Comparison of ENCODE assay signal across 17 cellular contexts in genomic region chr22:25127274-25127673, GRCh38.
DNase-seq lines count a peak whose midpoint lies in the region; ATAC-seq, FAIRE-seq and TF ChIP-seq lines count a peak whose summit lies in the region.
"Had no signal": no experiment of that assay in that cellular context is flagged by ENCODE, and none has a peak within 500 bp of the region (broad histone marks: within the 10 kb centered on the region; RNA-seq: fewer than 3 reads in every experiment).

No MANE protein-coding gene starts in this region.

- H4K91ac ChIP-seq in trophoblast cell (ENCODE audit: low read depth, low read length), result no peak overlapping the region

- H2AK5ac ChIP-seq in trophoblast cell (ENCODE audit: low read length), result no peak overlapping the region

- no peak overlapping the region for H3K27ac ChIP-seq in K562 (ENCODE audit: extremely low read depth, low read depth, low read length)
- H3K27ac ChIP-seq in trophoblast cell (ENCODE audit: low read depth, low read length), result no peak overlapping the region
- H3K27ac ChIP-seq in CD4-positive, alpha-beta T cell (ENCODE audit: low read depth, low read length), result no peak overlapping the region
- H3K27ac ChIP-seq: GM23248 had no signal

- no peak overlapping the region for H2BK5ac ChIP-seq in trophoblast cell (ENCODE audit: low read depth, low read length, poor library complexity)

- H3K4me1 ChIP-seq in K562 (replicated peaks in 1 of 2; ENCODE audit: control insufficient read depth in 2 of 2, insufficient read depth in 2 of 2, low read length in 2 of 2), result no peaks in the 10 kb centered on the region
- H3K4me1 ChIP-seq in trophoblast cell (ENCODE audit: control insufficient read depth in 1 of 2, insufficient read depth in 2 of 2, low read length in 2 of 2), result peaks cover 3 to 9% of the 10 kb centered on the region in 2 experiments
- H3K4me1 ChIP-seq: BE2C had no signal

- H2BK12ac ChIP-seq in trophoblast cell (ENCODE audit: low read length), result no peak overlapping the region

- no peak overlapping the region for H3K14ac ChIP-seq in trophoblast cell (ENCODE audit: low read length)

- intact Hi-C loops in K562 (cut with micrococcal nuclease), result no loop called here
- intact Hi-C loops in CD4-positive, alpha-beta T cell (cut with DNase I, micrococcal nuclease), result no loop called here

- WGBS in K562 (ENCODE audit: insufficient coverage, low coverage, missing lambda C conversion rate), result 0% methylated on average over 4 of the region's 5 CpGs
- no CpG with 5 or more reads among the region's 5 CpGs for WGBS in trophoblast cell (ENCODE audit: extremely low coverage, insufficient coverage, insufficient read length)

- TF ChIP-seq CTCF in K562 (IDR thresholded peaks at IDR 0.05 in 2 of 3, conservative IDR thresholded peaks at IDR 0.05 in 1 of 3; ENCODE audit: insufficient read depth in 2 of 3, low read depth in 1 of 3, low read length in 3 of 3), result no peak
- TF ChIP-seq CTCF in type B pancreatic cell (conservative IDR thresholded peaks at IDR 0.05), result no peak
- no peak for TF ChIP-seq CTCF in CD4-positive, alpha-beta T cell (IDR thresholded peaks at IDR 0.05)

- H3K9me3 ChIP-seq in K562 (replicated peaks; ENCODE audit: control insufficient read depth, insufficient read depth, low read depth, low read length), result no peaks in the 10 kb centered on the region
- no peaks in the 10 kb centered on the region for H3K9me3 ChIP-seq in trophoblast cell (ENCODE audit: insufficient read depth, low read depth, low read length)
- H3K9me3 ChIP-seq in CD4-positive, alpha-beta T cell (ENCODE audit: control insufficient read depth, low read length), result no peaks in the 10 kb centered on the region
- H3K9me3 ChIP-seq: BE2C, HAP-1 had no signal

- H3K27me3 Mint-ChIP-seq in type B pancreatic cell, result no peaks in the 10 kb centered on the region
- H3K27me3 Mint-ChIP-seq in CD4-positive, alpha-beta T cell, result no peaks in the 10 kb centered on the region
- H3K27me3 Mint-ChIP-seq: CD4-positive, CD25-positive, alpha-beta regulatory T cell had no signal

- H3K18ac ChIP-seq in trophoblast cell (ENCODE audit: low read length), result peak overlapping the region; percentile 14

- TF ChIP-seq POLR2A in K562 (conservative IDR thresholded peaks at IDR 0.05), result no peak

- in situ Hi-C loops in K562 (cut with MboI), result no loop called here

- no peak overlapping the region for H3K9ac ChIP-seq in K562 (ENCODE audit: insufficient read depth in 1 of 2, low read depth in 2 of 2, low read length in 2 of 2)
- no peak overlapping the region for H3K9ac ChIP-seq in trophoblast cell (ENCODE audit: low read length)
- H3K9ac ChIP-seq: GM23248 had no signal

- DNase-seq in K562 (ENCODE audit: extremely low read depth in 1 of 4, low spot score in 3 of 4) (no peak), islet precursor cell (peak; percentile 60), trophoblast cell (no peak), type B pancreatic cell (ENCODE audit: extremely low spot score, unreplicated experiment) (no peak), frontal cortex (ENCODE audit: low spot score in 2 of 2) (no peak), SKM-1 treated with dmso at 0.1 percent for 144 hours (lab: John Stamatoyannopoulos, UW; ENCODE audit: unreplicated experiment) (no peak)
- DNase-seq in CD4-positive, alpha-beta T cell, result no peak
- DNase-seq: ACHN; BE2C; C1 segment of cervical spinal cord; CD4-positive, CD25-positive, alpha-beta regulatory T cell; DMS79 treated with DMSO at 0.1 percent for 48 hours; GF-D8; GM23248 had no signal

- peaks cover 20% of the 10 kb centered on the region for H3K4me1 Mint-ChIP-seq in type B pancreatic cell (ENCODE audit: unreplicated experiment)
- no peaks in the 10 kb centered on the region for H3K4me1 Mint-ChIP-seq in CD4-positive, alpha-beta T cell (ENCODE audit: low read depth)
- H3K4me1 Mint-ChIP-seq: CD4-positive, CD25-positive, alpha-beta regulatory T cell had no signal

- H4K8ac ChIP-seq in trophoblast cell (ENCODE audit: low read depth, low read length), result no peak overlapping the region

- no peaks in the 10 kb centered on the region for H3K9me1 ChIP-seq in K562 (ENCODE audit: control insufficient read depth, insufficient read depth, low read length)

- FAIRE-seq in K562 (lab: Jason Lieb, UNC) (no peak), frontal cortex (lab: Jason Lieb, UNC) (no peak)
- FAIRE-seq: A204.1, GM19239 had no signal

- no peak overlapping the region for H4K12ac ChIP-seq in trophoblast cell (ENCODE audit: low read depth, low read length)

- CTCF ChIA-PET in K562 (lab: Yijun Ruan, JAX; ENCODE audit: low intra/inter-chr PET ratio), result no interaction called here
- CTCF ChIA-PET in CD4-positive, alpha-beta T cell (lab: Charles Lee), result no interaction called here

- no peak overlapping the region for H3K27ac Mint-ChIP-seq in type B pancreatic cell
- H3K27ac Mint-ChIP-seq in CD4-positive, alpha-beta T cell, result no peak overlapping the region

- no peak for ATAC-seq in K562
- no peak for ATAC-seq in CD4-positive, alpha-beta T cell (ENCODE audit: poor library complexity)

- H3K79me1 ChIP-seq in trophoblast cell (ENCODE audit: low read length), result no peaks in the 10 kb centered on the region

- H3K4me3 Mint-ChIP-seq in type B pancreatic cell, result no peak overlapping the region
- no peak overlapping the region for H3K4me3 Mint-ChIP-seq in CD4-positive, alpha-beta T cell
- H3K4me3 Mint-ChIP-seq: CD4-positive, CD25-positive, alpha-beta regulatory T cell had no signal

- POLR2A ChIA-PET in K562 (lab: Yijun Ruan, JAX), result interaction anchor here (0.6 kb wide), 1 partner anchor 438 kb away, joined by 3 read pairs; no protein-coding TSS in a partner anchor
- POLR2A ChIA-PET in CD4-positive, alpha-beta T cell (lab: Charles Lee), result interaction anchor here (0.9 kb wide), 1 partner anchor 58 kb away, joined by 3 read pairs; no protein-coding TSS in a partner anchor

- no peak overlapping the region for H2BK120ac ChIP-seq in trophoblast cell (ENCODE audit: insufficient read depth, low read length, poor library complexity)

- H4K20me1 ChIP-seq in K562 (replicated peaks; ENCODE audit: control insufficient read depth, insufficient read depth, low read length), result no peaks in the 10 kb centered on the region

- no TSS peak for BruUV-seq in K562 (replicated peaks; lab: Mats Ljungman, UMichigan)

- H3K23ac ChIP-seq in trophoblast cell (ENCODE audit: low read length), result no peak overlapping the region

- H2AFZ ChIP-seq in K562 (ENCODE audit: low read depth, low read length) (no peak overlapping the region), trophoblast cell (ENCODE audit: insufficient read depth, low read length, poor library complexity) (no peak overlapping the region)
- H2AFZ ChIP-seq: GM23248 had no signal

- H3K9me3 Mint-ChIP-seq in type B pancreatic cell, result no peaks in the 10 kb centered on the region
- no peaks in the 10 kb centered on the region for H3K9me3 Mint-ChIP-seq in CD4-positive, alpha-beta T cell
- H3K9me3 Mint-ChIP-seq: CD4-positive, CD25-positive, alpha-beta regulatory T cell had no signal

- H3K36me3 ChIP-seq in K562 (ENCODE audit: control insufficient read depth, insufficient read depth, low read length) (no peaks in the 10 kb centered on the region), trophoblast cell (ENCODE audit: control insufficient read depth in 1 of 2, insufficient read depth in 2 of 2, low read length in 2 of 2) (peaks cover 6 to 7% of the 10 kb centered on the region in 2 experiments)
- H3K36me3 ChIP-seq: BE2C had no signal

- no peak overlapping the region for H3K4me3 ChIP-seq in K562
- H3K4me3 ChIP-seq in trophoblast cell (ENCODE audit: low read depth, low read length), result no peak overlapping the region
- H3K4me3 ChIP-seq: GM23248, HAP-1 had no signal

- H3K4me2 ChIP-seq in K562 (ENCODE audit: insufficient read depth, low read length) (no peak overlapping the region), trophoblast cell (ENCODE audit: low read length) (no peak overlapping the region)

- TF ChIP-seq EP300 in K562 (IDR thresholded peaks at IDR 0.05; ENCODE audit: low read length), result no peak

- peaks cover 4% of the 10 kb centered on the region for H3K36me3 Mint-ChIP-seq in type B pancreatic cell
- peaks cover 1% of the 10 kb centered on the region for H3K36me3 Mint-ChIP-seq in CD4-positive, alpha-beta T cell (ENCODE audit: low read depth)
- H3K36me3 Mint-ChIP-seq: CD4-positive, CD25-positive, alpha-beta regulatory T cell had no signal

- no peak overlapping the region for H3K4ac ChIP-seq in trophoblast cell (ENCODE audit: low read depth, low read length)

- TF ChIP-seq RAD21 in K562 (CRISPR knock-in tag; conservative IDR thresholded peaks at IDR 0.05 in 1 of 2, IDR thresholded peaks at IDR 0.05 in 1 of 2), result no peak

- H3K79me2 ChIP-seq in K562 (ENCODE audit: control insufficient read depth, insufficient read depth, low read length) (no peaks in the 10 kb centered on the region), trophoblast cell (ENCODE audit: control insufficient read depth, insufficient read depth, low read length, poor library complexity) (no peaks in the 10 kb centered on the region)

- H3K27me3 ChIP-seq in K562 (ENCODE audit: control insufficient read depth in 2 of 2, insufficient read depth in 2 of 2, low read length in 2 of 2), result no peaks in the 10 kb centered on the region; a peak in 2 of 5 replicates
- H3K27me3 ChIP-seq in trophoblast cell (ENCODE audit: insufficient read depth, low read length), result no peaks in the 10 kb centered on the region
- H3K27me3 ChIP-seq in CD4-positive, alpha-beta T cell (ENCODE audit: control insufficient read depth, insufficient read depth, low read length), result no peaks in the 10 kb centered on the region
- H3K27me3 ChIP-seq: BE2C had no signal

TF ChIP-seq in K562, 482 proteins besides CTCF, POLR2A, EP300 and RAD21:
- peak; percentile 59 for TF ChIP-seq NFIC (IDR thresholded peaks at IDR 0.05)
- no peak for TF ChIP-seq SAP30 (IDR thresholded peaks at IDR 0.05; ENCODE audit: borderline replicate concordance, insufficient read depth, low read depth, low read length, poor library complexity, severe bottlenecking)
- no peak for TF ChIP-seq PTTG1 (tag; IDR thresholded peaks at IDR 0.05; ENCODE audit: low read depth)
